ENCODE assay signal across 21 cellular contexts in genomic region chr9:133999866-134000265, GRCh38. TPM values are rescaled to one million over a fixed set of nuclear protein-coding genes. Genes with fewer than 3 reads are reported as not detected.
DNase-seq lines count a peak whose midpoint lies in the region; ATAC-seq, FAIRE-seq and TF ChIP-seq lines count a peak whose summit lies in the region.
"Had no signal": no experiment of that assay in that cellular context is flagged by ENCODE, and none has a peak within 500 bp of the region (broad histone marks: within the 10 kb centered on the region; RNA-seq: fewer than 3 reads in every experiment).

No MANE protein-coding gene starts in this region.

- no peak for TF ChIP-seq POLR2A in HepG2 (IDR thresholded peaks at IDR 0.05; ENCODE audit: insufficient read depth in 1 of 2, low read depth in 2 of 2, low read length in 2 of 2)
- TF ChIP-seq POLR2A in right lobe of liver (IDR thresholded peaks at IDR 0.05), result no peak
- TF ChIP-seq POLR2A in H1 (IDR thresholded peaks at IDR 0.05; ENCODE audit: control extremely low read depth in 1 of 2, low read depth in 2 of 2, low read length in 2 of 2), result no peak

- H3K9ac ChIP-seq in HepG2 (ENCODE audit: insufficient read depth, low read depth, low read length) (no peak overlapping the region), H1 (replicated peaks in 1 of 4; ENCODE audit: extremely low read depth in 1 of 4, low read depth in 3 of 4, low read length in 3 of 4) (no peak overlapping the region)
- H3K9ac ChIP-seq: KMS-11 had no signal

- TF ChIP-seq CTCF in HepG2 (CRISPR knock-in tag; IDR thresholded peaks at IDR 0.05) (peak; percentile 20; the same call in 1 of the 2 replicates), right lobe of liver (IDR thresholded peaks at IDR 0.05) (no peak), H1 (IDR thresholded peaks at IDR 0.05; ENCODE audit: control extremely low read depth in 1 of 3, insufficient read depth in 1 of 3, low read depth in 1 of 3, low read length in 3 of 3) (no peak; a peak in 1 of 4 replicates), neural crest cell (conservative IDR thresholded peaks at IDR 0.05) (no peak)

- peaks cover 19% of the 10 kb centered on the region for H3K4me1 ChIP-seq in HepG2 (ENCODE audit: insufficient read depth, low read length)
- no peaks in the 10 kb centered on the region for H3K4me1 ChIP-seq in right lobe of liver
- H3K4me1 ChIP-seq in H1 (replicated peaks in 1 of 4; ENCODE audit: control insufficient read depth in 3 of 4, insufficient read depth in 4 of 4, low read length in 3 of 4), result no peaks in the 10 kb centered on the region
- H3K4me1 ChIP-seq: Peyer's patch had no signal

- no peak overlapping the region for H3K4me3 ChIP-seq in HepG2 (replicated peaks in 1 of 3; ENCODE audit: insufficient read depth in 1 of 3, low read depth in 2 of 3, low read length in 3 of 3)
- H3K4me3 ChIP-seq in right lobe of liver, result no peak overlapping the region
- H3K4me3 ChIP-seq in H1 (ENCODE audit: extremely low read depth in 1 of 4, insufficient read depth in 2 of 4, low read depth in 3 of 4, low read length in 4 of 4), result no peak overlapping the region
- H3K4me3 ChIP-seq: GM12878, Peyer's patch had no signal

- peaks cover 17% of the 10 kb centered on the region; the same call in 1 of the 2 replicates for H3K23me2 ChIP-seq in H1 (ENCODE audit: low read depth, low read length)

- DNase-seq in HepG2 (ENCODE audit: low spot score), result no peak
- no peak for DNase-seq in right lobe of liver
- DNase-seq in H1 (ENCODE audit: low read depth in 1 of 2, low spot score in 2 of 2), result no peak
- DNase-seq in neural crest cell (ENCODE audit: low read depth, low spot score), result no peak
- no peak for DNase-seq in NCI-H2081 (lab: John Stamatoyannopoulos, UW)
- DNase-seq in frontal cortex (ENCODE audit: low spot score in 2 of 2), result no peak
- DNase-seq: 8988T, C1 segment of cervical spinal cord, DND-41, HFFc6, NCI-H1436 treated with DMSO at 0.1 percent for 48 hours, NCI-H2081 treated with DMSO at 0.1 percent for 48 hours, NCI-H510A, Peyer's patch, Right ventricle myocardium superior had no signal

- no peaks in the 10 kb centered on the region for H3K4me1 Mint-ChIP-seq in neural crest cell

- no peak overlapping the region for H2AFZ ChIP-seq in HepG2 (ENCODE audit: low read length)
- H2AFZ ChIP-seq in H1 (ENCODE audit: low read length), result no peak overlapping the region

- no peak overlapping the region for H3K56ac ChIP-seq in H1 (replicated peaks; ENCODE audit: insufficient read length, low read depth, low read length)

- CTCF ChIA-PET in HepG2 (lab: Yijun Ruan, JAX; ENCODE audit: low intra/inter-chr PET ratio, low total read pairs), result no interaction called here
- CTCF ChIA-PET in H1 (lab: Charles Lee; ENCODE audit: partially characterized antibody), result interaction anchor here (1.0 to 2.3 kb wide), 6 partner anchors 9 to 257 kb away, joined by 3 to 9 read pairs (median 4); no protein-coding TSS in a partner anchor

- no peak overlapping the region for H2BK5ac ChIP-seq in H1 (ENCODE audit: low read depth, low read length)

- ATAC-seq in HepG2 (peak; percentile 16; the same call in 2 of the 3 replicates), right lobe of liver (no peak), SK-N-SH treated with all-trans-retinoic acid at 6 μM for 48 hours (no peak), GM21423 (IDR thresholded peaks at IDR 0.05; ENCODE audit: unreplicated experiment) (no peak)
- ATAC-seq: GM12878 had no signal

- H4K8ac ChIP-seq in H1 (ENCODE audit: extremely low read depth, insufficient read depth, low read length), result peak overlapping the region; percentile 47

- POLR2A ChIA-PET in HepG2 (lab: Yijun Ruan, JAX), result no interaction called here
- POLR2A ChIA-PET in H1 (lab: Charles Lee; ENCODE audit: partially characterized antibody), result no interaction called here

- no peak overlapping the region for H4K5ac ChIP-seq in H1 (ENCODE audit: insufficient read length, low read depth, low read length)

- H2BK12ac ChIP-seq in H1 (ENCODE audit: low read depth, low read length), result no peak overlapping the region

- H2BK120ac ChIP-seq in H1 (replicated peaks; ENCODE audit: low read depth, low read length), result no peak overlapping the region

- no peak overlapping the region for H2BK20ac ChIP-seq in H1 (ENCODE audit: low read length)

- H4K91ac ChIP-seq in H1 (replicated peaks; ENCODE audit: insufficient read length, low read length), result no peak overlapping the region

- no peaks in the 10 kb centered on the region; a peak in 1 of 5 replicates for H3K27me3 ChIP-seq in HepG2 (ENCODE audit: control insufficient read depth in 1 of 2, insufficient read depth in 2 of 2, low read length in 2 of 2)
- H3K27me3 ChIP-seq in right lobe of liver, result no peaks in the 10 kb centered on the region
- H3K27me3 ChIP-seq in H1 (replicated peaks in 1 of 4; ENCODE audit: control insufficient read depth in 3 of 4, extremely low read depth in 1 of 4, insufficient read depth in 3 of 4, low read length in 3 of 4), result no peaks in the 10 kb centered on the region
- H3K27me3 ChIP-seq: Peyer's patch had no signal

- H3K9me3 ChIP-seq in HepG2 (ENCODE audit: low read length) (no peaks in the 10 kb centered on the region), right lobe of liver (no peaks in the 10 kb centered on the region), H1 (ENCODE audit: insufficient read depth in 2 of 2, low read depth in 1 of 2, low read length in 1 of 2) (no peaks in the 10 kb centered on the region)
- H3K9me3 ChIP-seq: Peyer's patch had no signal

- no peak overlapping the region for H3K14ac ChIP-seq in H1 (ENCODE audit: insufficient read length)

- H2BK15ac ChIP-seq in H1 (ENCODE audit: low read length), result no peak overlapping the region

- no peaks in the 10 kb centered on the region for H3K36me3 ChIP-seq in HepG2 (replicated peaks in 1 of 2; ENCODE audit: control insufficient read depth in 1 of 2, insufficient read depth in 2 of 2, low read length in 2 of 2)
- no peaks in the 10 kb centered on the region for H3K36me3 ChIP-seq in right lobe of liver
- H3K36me3 ChIP-seq in H1 (ENCODE audit: control insufficient read depth in 2 of 4, insufficient read depth in 4 of 4, low read length in 3 of 4), result no peaks in the 10 kb centered on the region
- H3K36me3 ChIP-seq: Peyer's patch had no signal

- FAIRE-seq in HepG2 (lab: Jason Lieb, UNC), result no peak
- FAIRE-seq in H1 (lab: Jason Lieb, UNC), result no peak
- no peak for FAIRE-seq in frontal cortex (lab: Jason Lieb, UNC)
- FAIRE-seq: G401.6, GM12878, GM18507 had no signal

- H3K18ac ChIP-seq in H1 (ENCODE audit: extremely low read depth, low read length), result no peak overlapping the region

- WGBS in HepG2 (ENCODE audit: low lambda C conversion rate), result 40% methylated on average over 1 of the region's 5 CpGs
- 60% methylated on average over 1 of the region's 5 CpGs for WGBS in right lobe of liver (ENCODE audit: insufficient coverage, low coverage, low lambda C conversion rate, missing lambda C conversion rate)
- WGBS in H1 (ENCODE audit: extremely low coverage in 1 of 2, insufficient coverage in 1 of 2, insufficient read length in 1 of 2, insufficient replicate concordance in 2 of 2, low coverage in 1 of 2, low lambda C conversion rate in 2 of 2, missing lambda C conversion rate in 1 of 2), 2 experiments, result 83% methylated on average over 5 of the region's 5 CpGs; no CpG with 5 or more reads in 1 of the 2 experiments

- peaks cover 6% of the 10 kb centered on the region for H3K9me3 Mint-ChIP-seq in neural crest cell
- H3K9me3 Mint-ChIP-seq: HFFc6 had no signal

- in situ Hi-C loops in HepG2 (cut with HindIII; ENCODE audit: extremely low pct_ligation_motif_present, low pct_unique_long_range_greater_than_20kb), result no loop called here

- TF ChIP-seq EP300 in HepG2 (IDR thresholded peaks at IDR 0.05; ENCODE audit: low read depth in 2 of 2, low read length in 2 of 2) (no peak), HepG2 (CRISPR knock-in tag; IDR thresholded peaks at IDR 0.05; ENCODE audit: borderline replicate concordance) (no peak), H1 (IDR thresholded peaks at IDR 0.05; ENCODE audit: borderline replicate concordance in 1 of 2, low read depth in 2 of 2, low read length in 2 of 2) (no peak)

- H3K27ac ChIP-seq in HepG2 (ENCODE audit: extremely low read length, insufficient read depth, low read length) (no peak overlapping the region), right lobe of liver (no peak overlapping the region), H1 (ENCODE audit: low read depth, low read length) (no peak overlapping the region)
- H3K27ac ChIP-seq: KMS-11, Peyer's patch had no signal

- no peaks in the 10 kb centered on the region for H3K79me1 ChIP-seq in H1 (ENCODE audit: low read depth, low read length)

- peak overlapping the region; percentile 31 for H3K4me3 Mint-ChIP-seq in neural crest cell
- H3K4me3 Mint-ChIP-seq: HFFc6 had no signal

- TF ChIP-seq RAD21 in HepG2 (CRISPR knock-in tag; IDR thresholded peaks at IDR 0.05) (no peak), H1 (IDR thresholded peaks at IDR 0.05 in 1 of 2, conservative IDR thresholded peaks at IDR 0.05 in 1 of 2; ENCODE audit: low read depth in 2 of 2, low read length in 2 of 2) (peak; percentile 10 to 18; a peak in 2 of 4 replicates)

- H3K23ac ChIP-seq in H1 (ENCODE audit: insufficient read length), result no peak overlapping the region

- no peaks in the 10 kb centered on the region for H3K36me3 Mint-ChIP-seq in neural crest cell (ENCODE audit: low read depth)

- H3K4me2 ChIP-seq in HepG2 (ENCODE audit: low read depth, low read length) (no peak overlapping the region), H1 (ENCODE audit: insufficient read depth in 1 of 2, low read depth in 2 of 2, low read length in 2 of 2) (no peak overlapping the region)
- H3K4me2 ChIP-seq: KMS-11 had no signal

- no peak overlapping the region for H2AK5ac ChIP-seq in H1 (ENCODE audit: low read depth, low read length)

- no peak overlapping the region for H3K4ac ChIP-seq in H1 (replicated peaks; ENCODE audit: insufficient read length, low read depth, low read length)

- BruUV-seq in HepG2 (replicated peaks; lab: Mats Ljungman, UMichigan), result no TSS peak

- H4K20me1 ChIP-seq in HepG2 (ENCODE audit: insufficient read depth, low read length) (no peaks in the 10 kb centered on the region), H1 (replicated peaks in 1 of 2; ENCODE audit: control insufficient read depth in 1 of 2, insufficient read depth in 2 of 2, low read length in 2 of 2) (peaks cover 0 to 3% of the 10 kb centered on the region in 2 experiments)

- H3K27ac Mint-ChIP-seq in neural crest cell (ENCODE audit: unreplicated experiment), result no peak overlapping the region
- H3K27ac Mint-ChIP-seq: HFFc6 had no signal

- H3K79me2 ChIP-seq in HepG2 (ENCODE audit: insufficient read depth, low read length) (no peaks in the 10 kb centered on the region), H1 (ENCODE audit: control insufficient read depth in 1 of 2, insufficient read depth in 2 of 2, low read length in 2 of 2) (no peaks in the 10 kb centered on the region)

- peaks cover 4% of the 10 kb centered on the region for H3K27me3 Mint-ChIP-seq in neural crest cell (ENCODE audit: low read depth)

- intact Hi-C loops in HepG2 (cut with micrococcal nuclease; ENCODE audit: unreplicated experiment) (no loop called here), right lobe of liver (cut with DNase I) (loop anchor here (5.0 kb wide), 2 partner anchors 208 to 213 kb away; no protein-coding TSS in a partner anchor)

RNA-seq across cellular contexts. Expression of gene VAV2, which starts 7.7 kb away (rescaled TPM):
- total RNA-seq in HepG2 (2016; rRNA removed; fragmentation: Illumina TruSeq; extraction: Trizol) (21.2 and 22.5 TPM in 2 replicates), right lobe of liver (10 to 100 TPM; 30.1 to 44.3 (median 34.9) TPM), neural crest cell (40.6 and 47.0 TPM in 2 replicates), frontal cortex (31.0 TPM)
- 11.6 and 15.3 TPM in 2 replicates for total RNA-seq in HepG2 (2016; cell fraction: cytosol; rRNA removed; fragmentation: Illumina TruSeq; extraction: Trizol; ENCODE audit: low read depth)
- total RNA-seq in HepG2 (2016; cell fraction: insoluble cytoplasmic fraction; rRNA removed; fragmentation: Illumina TruSeq; extraction: Trizol), result 17.5 and 22.6 TPM in 2 replicates
- 15.0 and 15.8 TPM in 2 replicates for total RNA-seq in HepG2 (2016; cell fraction: membrane; rRNA removed; fragmentation: Illumina TruSeq; extraction: Trizol)
- total RNA-seq in HepG2 (2016; cell fraction: nucleus; rRNA removed; fragmentation: Illumina TruSeq; extraction: Trizol), result 24.8 and 26.3 TPM in 2 replicates
- polyA plus RNA-seq in HepG2 (2011; rRNA removed) (22.9 and 32.7 TPM in 2 replicates), H1 (2011; rRNA removed) (13.6 and 17.6 TPM in 2 replicates)
- polyA plus RNA-seq in HepG2 (2011; cell fraction: cytosol; rRNA removed), result 23.2 and 24.2 TPM in 2 replicates
- polyA plus RNA-seq in HepG2 (2011; cell fraction: nucleus; rRNA removed), result 70.9 and 79.3 TPM in 2 replicates
- polyA plus RNA-seq in HepG2 (2012), result 34.9 and 35.5 TPM in 2 replicates
- polyA plus RNA-seq in HepG2 (2016; cell fraction: cytosol; fragmentation: Illumina TruSeq; extraction: Trizol; ENCODE audit: low read depth), result 2.1 and 2.5 TPM in 2 replicates
- polyA plus RNA-seq in HepG2 (2016; cell fraction: insoluble cytoplasmic fraction; fragmentation: Illumina TruSeq; extraction: Trizol; ENCODE audit: low read depth), result 21.5 and 26.8 TPM in 2 replicates
- 8.7 and 9.2 TPM in 2 replicates for polyA plus RNA-seq in HepG2 (2016; cell fraction: membrane; fragmentation: Illumina TruSeq; extraction: Trizol; ENCODE audit: low read depth)
- polyA plus RNA-seq in HepG2 (2016; cell fraction: nucleus; fragmentation: Illumina TruSeq; extraction: Trizol; ENCODE audit: insufficient read depth, low read depth), result 61.9 and 62.3 TPM in 2 replicates
- 37.6 and 51.8 TPM in 2 replicates for polyA minus RNA-seq in HepG2 (2011; rRNA and poly(A)+ RNA removed; ENCODE audit: low replicate concordance)
- polyA minus RNA-seq in HepG2 (2011; cell fraction: cytosol; rRNA and poly(A)+ RNA removed), result 33.6 and 35.2 TPM in 2 replicates
- 32.7 and 34.4 TPM in 2 replicates for polyA minus RNA-seq in HepG2 (2011; cell fraction: nucleus; rRNA and poly(A)+ RNA removed)
- 34.6 and 37.6 TPM in 2 replicates for total RNA-seq in H1 (2021; fragmentation: NEBNext Ultra II Directional; extraction: Animal tissue kit (Norgen Biotek cat#: 25700))
- 20.6 TPM for polyA plus RNA-seq in H1 (2011; cell fraction: cytosol; rRNA removed)
- 40.6 TPM for polyA plus RNA-seq in H1 (2011; cell fraction: nucleus; rRNA removed)
- 20.5 to 32.6 TPM (median 30.1 TPM) in 4 replicates for polyA plus RNA-seq in H1 (2012, experiment 1 of 2)
- polyA plus RNA-seq in H1 (2012, experiment 2 of 2), result 11.5 TPM
- polyA plus RNA-seq in H1 (2013, experiment 1 of 2), result 15.7 TPM
- polyA plus RNA-seq in H1 (2013, experiment 2 of 2), result 15.9 TPM
- 28.1 and 28.9 TPM in 2 replicates for polyA minus RNA-seq in H1 (2011; rRNA and poly(A)+ RNA removed)
- polyA minus RNA-seq in H1 (2011; cell fraction: cytosol; rRNA and poly(A)+ RNA removed), result 19.7 TPM
- polyA minus RNA-seq in H1 (2011; cell fraction: nucleus; rRNA and poly(A)+ RNA removed), result 22.4 TPM

RNA-seq across cellular contexts. Expression of gene BRD3OS, which starts 25.4 kb away (rescaled TPM):
- total RNA-seq in HepG2 (2016; rRNA removed; fragmentation: Illumina TruSeq; extraction: Trizol) (4.9 and 5.0 TPM in 2 replicates), right lobe of liver (1 to 10 TPM; 3.2 to 8.1 (median 5.9) TPM), neural crest cell (25.9 and 30.7 TPM in 2 replicates), frontal cortex (23.6 TPM)
- total RNA-seq in HepG2 (2016; cell fraction: cytosol; rRNA removed; fragmentation: Illumina TruSeq; extraction: Trizol; ENCODE audit: low read depth), result 2.6 and 4.1 TPM in 2 replicates
- 4.9 and 5.5 TPM in 2 replicates for total RNA-seq in HepG2 (2016; cell fraction: insoluble cytoplasmic fraction; rRNA removed; fragmentation: Illumina TruSeq; extraction: Trizol)
- total RNA-seq in HepG2 (2016; cell fraction: membrane; rRNA removed; fragmentation: Illumina TruSeq; extraction: Trizol), result 10.3 and 11.9 TPM in 2 replicates
- 3.1 and 4.3 TPM in 2 replicates for total RNA-seq in HepG2 (2016; cell fraction: nucleus; rRNA removed; fragmentation: Illumina TruSeq; extraction: Trizol)
- polyA plus RNA-seq in HepG2 (2011; rRNA removed) (3.9 and 5.7 TPM in 2 replicates), H1 (2011; rRNA removed) (12.7 and 13.6 TPM in 2 replicates)
- polyA plus RNA-seq in HepG2 (2011; cell fraction: cytosol; rRNA removed), result 3.3 and 4.0 TPM in 2 replicates
- 3.3 and 3.7 TPM in 2 replicates for polyA plus RNA-seq in HepG2 (2011; cell fraction: nucleus; rRNA removed)
- 2.3 and 2.6 TPM in 2 replicates for polyA plus RNA-seq in HepG2 (2012)
- 4.5 and 6.0 TPM in 2 replicates for polyA plus RNA-seq in HepG2 (2016; cell fraction: cytosol; fragmentation: Illumina TruSeq; extraction: Trizol; ENCODE audit: low read depth)
- polyA plus RNA-seq in HepG2 (2016; cell fraction: insoluble cytoplasmic fraction; fragmentation: Illumina TruSeq; extraction: Trizol; ENCODE audit: low read depth), result 5.4 and 5.8 TPM in 2 replicates
- polyA plus RNA-seq in HepG2 (2016; cell fraction: membrane; fragmentation: Illumina TruSeq; extraction: Trizol; ENCODE audit: low read depth), result 8.8 and 10.1 TPM in 2 replicates
- polyA plus RNA-seq in HepG2 (2016; cell fraction: nucleus; fragmentation: Illumina TruSeq; extraction: Trizol; ENCODE audit: insufficient read depth, low read depth), result 4.3 and 5.4 TPM in 2 replicates
- polyA minus RNA-seq in HepG2 (2011; rRNA and poly(A)+ RNA removed; ENCODE audit: low replicate concordance), result 5.6 and 12.7 TPM in 2 replicates
- polyA minus RNA-seq in HepG2 (2011; cell fraction: cytosol; rRNA and poly(A)+ RNA removed), result 2.5 and 3.1 TPM in 2 replicates
- polyA minus RNA-seq in HepG2 (2011; cell fraction: nucleus; rRNA and poly(A)+ RNA removed), result 1.5 and 2.1 TPM in 2 replicates
- 17.2 and 20.2 TPM in 2 replicates for total RNA-seq in H1 (2021; fragmentation: NEBNext Ultra II Directional; extraction: Animal tissue kit (Norgen Biotek cat#: 25700))
- 13.0 TPM for polyA plus RNA-seq in H1 (2011; cell fraction: cytosol; rRNA removed)
- polyA plus RNA-seq in H1 (2011; cell fraction: nucleus; rRNA removed), result 11.0 TPM
- polyA plus RNA-seq in H1 (2012, experiment 1 of 2), result 12.5 to 16.9 TPM (median 14.6 TPM) in 4 replicates
- 17.3 TPM for polyA plus RNA-seq in H1 (2012, experiment 2 of 2)
- 11.6 TPM for polyA plus RNA-seq in H1 (2013, experiment 1 of 2)
- polyA plus RNA-seq in H1 (2013, experiment 2 of 2), result 12.4 TPM
- polyA minus RNA-seq in H1 (2011; rRNA and poly(A)+ RNA removed), result 6.7 and 9.0 TPM in 2 replicates
- 10.8 TPM for polyA minus RNA-seq in H1 (2011; cell fraction: cytosol; rRNA and poly(A)+ RNA removed)
- 7.3 TPM for polyA minus RNA-seq in H1 (2011; cell fraction: nucleus; rRNA and poly(A)+ RNA removed)

Comparison
In these comparisons a context has a peak if more than half of its experiments do, and no peak if none do; other contexts are left out.
1. Of the 41 proteins assayed by ChIP-seq in both HepG2 and H1: peak only in HepG2: CTCF; only in H1: RAD21; in both: none; in neither: 39.